Comparison of ENCODE assay signal across 8 cellular contexts in the genomic region with DNA sequence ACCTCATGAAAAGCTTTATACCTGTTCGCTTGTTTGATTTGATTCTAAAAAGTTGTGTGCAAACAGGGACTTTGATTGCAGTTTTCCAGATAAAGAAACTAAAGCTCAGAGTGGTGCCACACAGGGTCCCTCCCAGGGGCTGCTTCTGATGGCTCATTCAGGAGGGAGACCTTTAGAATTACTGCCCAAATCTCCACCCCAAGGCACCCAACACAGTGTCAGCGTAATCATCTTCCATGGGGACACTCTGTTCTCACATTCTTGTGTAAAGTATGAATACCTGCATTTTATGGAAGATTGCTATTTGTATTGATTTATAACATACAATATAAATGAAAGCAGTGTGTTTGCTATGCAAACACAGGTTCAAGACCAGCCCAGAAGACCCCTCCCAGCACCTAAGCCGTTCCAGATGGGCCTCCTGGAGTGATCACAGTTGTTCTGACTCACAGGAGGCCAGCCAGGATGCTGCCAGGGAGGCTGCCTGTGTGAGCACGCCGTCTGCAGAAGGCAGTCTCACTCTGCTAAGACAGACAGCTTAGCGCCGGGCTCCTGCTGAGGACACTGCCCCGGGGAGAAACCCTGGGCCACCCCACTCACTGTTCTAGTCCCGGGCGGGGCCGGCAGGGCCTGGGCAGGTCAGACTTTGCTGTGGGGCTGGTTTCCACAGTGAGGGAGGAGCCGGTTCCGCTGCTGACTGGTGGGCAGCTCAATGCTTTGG.
DNase-seq lines count a peak whose midpoint lies in the region; ATAC-seq and TF ChIP-seq lines count a peak whose summit lies in the region.

No MANE protein-coding gene starts in this region.

- H3K27ac ChIP-seq in PC-3 (ENCODE audit: low read length) (peak overlapping the region; percentile 96), esophagus squamous epithelium (peak overlapping the region; percentile 79 to 91 (median 88)), osteoblast (ENCODE audit: low read depth, low read length) (peak overlapping the region; percentile 52)

- CTCF ChIA-PET in PC-3 (lab: Charles Lee): interaction anchor here (0.5 to 3.4 kb wide), 10 partner anchors 75 to 235 kb away, joined by 3 to 25 read pairs (median 4); no protein-coding TSS in a partner anchor

- H2AFZ ChIP-seq in PC-3 (ENCODE audit: low read length): peak overlapping the region; percentile 1; the same call in 1 of the 2 replicates
- peak overlapping the region; percentile 56 for H2AFZ ChIP-seq in osteoblast (ENCODE audit: low read length)

- peak overlapping the region; percentile 76 for H3K4me2 ChIP-seq in PC-3 (ENCODE audit: low read length)
- no peak overlapping the region for H3K4me2 ChIP-seq in osteoblast (ENCODE audit: insufficient read depth, low read length)

- 34 to 38% methylated on average over 2 of the region's 13 CpGs for WGBS in esophagus squamous epithelium, 2 donors

- peak overlapping the region; percentile 87 for H3K9ac ChIP-seq in PC-3 (ENCODE audit: low read length)

- H3K9me3 Mint-ChIP-seq in activated T-cell treated with anti-CD3 and anti-CD28 coated beads, Interleukin-2, amount 50 U/mL, for 4 hours: no peaks in the 10 kb centered on the region

- no peak for TF ChIP-seq POLR2A in esophagus squamous epithelium (IDR thresholded peaks at IDR 0.05)

- peaks cover 11% of the 10 kb centered on the region for H3K27me3 Mint-ChIP-seq in activated T-cell treated with anti-CD3 and anti-CD28 coated beads, Interleukin-2, amount 50 U/mL, for 4 hours (ENCODE audit: low read depth)

- POLR2A ChIA-PET in PC-3 (lab: Charles Lee; ENCODE audit: unreplicated experiment): interaction anchor here (0.6 to 1.1 kb wide), 6 partner anchors 57 to 234 kb away, joined by 3 to 5 read pairs (median 3); a partner anchor contains a TSS

- peaks cover 9% of the 10 kb centered on the region for H3F3A ChIP-seq in PC-3 (ENCODE audit: low read length, unreplicated experiment)

- H3K4me1 ChIP-seq in PC-3 (ENCODE audit: insufficient read depth, low read length): peaks cover 51% of the 10 kb centered on the region
- peaks cover 27 to 62% (median 40%) of the 10 kb centered on the region in 3 donors for H3K4me1 ChIP-seq in esophagus squamous epithelium
- H3K4me1 ChIP-seq in osteoblast (ENCODE audit: insufficient read depth, low read length): peaks cover 8% of the 10 kb centered on the region

- BruUV-seq in PC-3 (replicated peaks; lab: Mats Ljungman, UMichigan): no TSS peak

- peak; percentile 90 for DNase-seq in D341Med (ENCODE audit: low spot score)
- DNase-seq in PC-3: peak; percentile 89
- DNase-seq in esophagus squamous epithelium (lab: John Stamatoyannopoulos, UW): no peak
- DNase-seq in osteoblast (ENCODE audit: insufficient read length, low spot score, missing footprints): peak; percentile 94
- no peak for DNase-seq in activated T-cell treated with anti-CD3 and anti-CD28 coated beads, Interleukin-2, amount 50 U/mL, for 4 hours
- DNase-seq in C1 segment of cervical spinal cord (lab: John Stamatoyannopoulos, UW): no peak

- peak; percentile 61 for ATAC-seq in HG02798 (IDR thresholded peaks at IDR 0.05; ENCODE audit: poor library complexity, unreplicated experiment)
- peak; percentile 69 for ATAC-seq in PC-3
- no peak for ATAC-seq in activated T-cell treated with anti-CD3 and anti-CD28 coated beads, Interleukin-2, amount 50 U/mL, for 4 hours
- no peak for ATAC-seq in activated CD4-positive, CD25-positive, alpha-beta regulatory T cell treated with anti-CD3 and anti-CD28 coated beads, Interleukin-2, amount 50 U/mL, for 24 hours

- intact Hi-C loops in PC-3 (cut with micrococcal nuclease) (loop anchor here (1.0 to 5.0 kb wide), 6 partner anchors 56 to 391 kb away; no protein-coding TSS in a partner anchor), esophagus squamous epithelium (cut with DNase I) (no loop called here)

- TF ChIP-seq CTCF in PC-3 (conservative IDR thresholded peaks at IDR 0.05; ENCODE audit: low read depth, low read length) (no peak; the same call in 1 of the 2 replicates), esophagus squamous epithelium (IDR thresholded peaks at IDR 0.05) (no peak), osteoblast (IDR thresholded peaks at IDR 0.05; ENCODE audit: extremely low read depth, low read depth, low read length) (no peak)

- H3K4me3 ChIP-seq in PC-3 (ENCODE audit: low read length) (peak overlapping the region; percentile 41; the same call in 1 of the 2 replicates), esophagus squamous epithelium (no peak overlapping the region), osteoblast (ENCODE audit: insufficient read depth, low read length) (no peak overlapping the region)

- H4K20me1 ChIP-seq in PC-3 (ENCODE audit: low read length): no peaks in the 10 kb centered on the region
- H4K20me1 ChIP-seq in osteoblast (ENCODE audit: insufficient read depth, low read length): no peaks in the 10 kb centered on the region

- H3K4me1 Mint-ChIP-seq in activated T-cell treated with anti-CD3 and anti-CD28 coated beads, Interleukin-2, amount 50 U/mL, for 4 hours (ENCODE audit: low read depth): no peaks in the 10 kb centered on the region

- H3K27me3 ChIP-seq in PC-3 (ENCODE audit: low read length) (no peaks in the 10 kb centered on the region), esophagus squamous epithelium (no peaks in the 10 kb centered on the region), osteoblast (ENCODE audit: insufficient read depth, low read length) (peaks cover 22% of the 10 kb centered on the region)

- H3K9me3 ChIP-seq in PC-3 (ENCODE audit: low read length) (no peaks in the 10 kb centered on the region), esophagus squamous epithelium (peaks cover 0 to 5% (median 0%) of the 10 kb centered on the region in 3 donors), osteoblast (ENCODE audit: low read depth, low read length) (no peaks in the 10 kb centered on the region)

- H3K4me3 Mint-ChIP-seq in activated T-cell treated with anti-CD3 and anti-CD28 coated beads, Interleukin-2, amount 50 U/mL, for 4 hours: no peak overlapping the region

- no peaks in the 10 kb centered on the region for H3K79me2 ChIP-seq in PC-3 (ENCODE audit: low read length)
- no peaks in the 10 kb centered on the region for H3K79me2 ChIP-seq in osteoblast (ENCODE audit: insufficient read depth, low read length)

- no peaks in the 10 kb centered on the region for H3K36me3 Mint-ChIP-seq in activated T-cell treated with anti-CD3 and anti-CD28 coated beads, Interleukin-2, amount 50 U/mL, for 4 hours (ENCODE audit: insufficient read depth)

- H3K36me3 ChIP-seq in PC-3 (ENCODE audit: low read depth, low read length) (no peaks in the 10 kb centered on the region), esophagus squamous epithelium (no peaks in the 10 kb centered on the region), osteoblast (ENCODE audit: insufficient read depth, low read length) (no peaks in the 10 kb centered on the region)

- no peaks in the 10 kb centered on the region for H3K9me2 ChIP-seq in PC-3 (replicated peaks; ENCODE audit: low read length)

Comparison
In these comparisons a context has a peak if more than half of its experiments do, and no peak if none do; other contexts are left out.
1. DNase-seq: peak in D341Med (single experiment), PC-3 (single experiment) and osteoblast (single experiment); none in esophagus squamous epithelium (single experiment), activated T-cell treated with anti-CD3 and anti-CD28 coated beads, Interleukin-2, amount 50 U/mL, for 4 hours (single experiment) and C1 segment of cervical spinal cord (0 of 14).
2. ATAC-seq: peak in HG02798 (single experiment) and PC-3 (single experiment); none in activated T-cell treated with anti-CD3 and anti-CD28 coated beads, Interleukin-2, amount 50 U/mL, for 4 hours (0 of 2) and activated CD4-positive, CD25-positive, alpha-beta regulatory T cell treated with anti-CD3 and anti-CD28 coated beads, Interleukin-2, amount 50 U/mL, for 24 hours (0 of 2).
3. Peak in every context shown above with its lines, with median percentiles within 50 percentile points of each other: H3K27ac ChIP-seq.